In genomic region chr1:163781146-163781545, GRCh38 we compare ENCODE assay signal across 36 cellular contexts.
"Had no signal": no experiment of that assay in that cellular context is flagged by ENCODE, and none has a peak within 500 bp of the region (broad histone marks: within the 10 kb centered on the region; RNA-seq: fewer than 3 reads in every experiment).

No MANE protein-coding gene starts in this region.

- FAIRE-seq: astrocyte had no signal

- ATAC-seq: activated CD8-positive, alpha-beta T cell treated with anti-CD3 and anti-CD28 coated beads for 36 hours; activated naive CD8-positive, alpha-beta T cell treated with anti-CD3 and anti-CD28 coated beads, Interleukin-2, amount 50 U/mL, for 24 hours; activated T-cell treated with anti-CD3 and anti-CD28 coated beads, Interleukin-2, amount 50 U/mL, for 4 hours; activated T-cell treated with anti-CD3 and anti-CD28 coated beads, Interleukin-2, amount 50 U/mL, for 72 hours; body of pancreas had no signal

- H3K9me3 ChIP-seq: adrenal gland, body of pancreas had no signal

- H3K27me3 ChIP-seq: adrenal gland, body of pancreas, brain microvascular endothelial cell, breast epithelium had no signal

- H3K4me3 ChIP-seq: adrenal gland, body of pancreas, breast epithelium had no signal

- H3K27me3 Mint-ChIP-seq: activated B cell treated with CpG ODN at 0.5 μM for 24 hours; activated CD4-positive, alpha-beta memory T cell treated with anti-CD3 and anti-CD28 coated beads for 36 hours; activated CD4-positive, alpha-beta T cell treated with anti-CD3 and anti-CD28 coated beads, Interleukin-2, amount 10 ng/mL, durations not matched to agents 24 days and 14 days; activated CD8-positive, alpha-beta T cell treated with anti-CD3 and anti-CD28 coated beads for 36 hours; activated naive CD4-positive, alpha-beta T cell treated with anti-CD3 and anti-CD28 coated beads, Interleukin-2, amount 10 ng/mL, durations not matched to agents 7 days and 5 days; activated naive CD4-positive, alpha-beta T cell treated with anti-CD3 and anti-CD28 coated beads, Interleukin-2, amount 50 U/mL, for 24 hours; activated naive CD8-positive, alpha-beta T cell; activated naive CD8-positive, alpha-beta T cell treated with anti-CD3 and anti-CD28 coated beads, Interleukin-2, amount 10 ng/mL, durations not matched to agents 7 days and 5 days; activated naive CD8-positive, alpha-beta T cell treated with anti-CD3 and anti-CD28 coated beads, Interleukin-2, amount 50 U/mL, for 24 hours had no signal

- H3K4me1 Mint-ChIP-seq: activated B cell treated with CpG ODN at 0.5 μM for 24 hours; activated CD4-positive, alpha-beta T cell treated with anti-CD3 and anti-CD28 coated beads, Interleukin-2, amount 10 ng/mL, durations not matched to agents 24 days and 14 days; activated naive CD4-positive, alpha-beta T cell treated with anti-CD3 and anti-CD28 coated beads, Interleukin-2, amount 10 ng/mL, durations not matched to agents 7 days and 5 days; activated naive CD4-positive, alpha-beta T cell treated with anti-CD3 and anti-CD28 coated beads, Interleukin-2, amount 50 U/mL, for 24 hours; activated naive CD8-positive, alpha-beta T cell treated with anti-CD3 and anti-CD28 coated beads, Interleukin-2, amount 10 ng/mL, durations not matched to agents 7 days and 5 days; activated naive CD8-positive, alpha-beta T cell treated with anti-CD3 and anti-CD28 coated beads, Interleukin-2, amount 50 U/mL, for 24 hours had no signal

- H3K4me1 ChIP-seq: adrenal gland, body of pancreas, breast epithelium had no signal

- H3K36me3 ChIP-seq: adrenal gland, brain microvascular endothelial cell, breast epithelium, WERI-Rb-1 had no signal

- H3K36me3 Mint-ChIP-seq: activated CD4-positive, alpha-beta memory T cell treated with anti-CD3 and anti-CD28 coated beads for 36 hours; activated naive CD4-positive, alpha-beta T cell treated with anti-CD3 and anti-CD28 coated beads, Interleukin-2, amount 10 ng/mL, durations not matched to agents 7 days and 5 days; activated naive CD4-positive, alpha-beta T cell treated with anti-CD3 and anti-CD28 coated beads, Interleukin-2, amount 50 U/mL, for 24 hours; activated naive CD8-positive, alpha-beta T cell; activated naive CD8-positive, alpha-beta T cell treated with anti-CD3 and anti-CD28 coated beads, Interleukin-2, amount 10 ng/mL, durations not matched to agents 7 days and 5 days had no signal

- H3K9me3 Mint-ChIP-seq: activated CD8-positive, alpha-beta T cell treated with anti-CD3 and anti-CD28 coated beads for 36 hours had no signal

- H3K4me3 Mint-ChIP-seq: activated B cell treated with CpG ODN at 0.5 μM for 24 hours; activated CD4-positive, alpha-beta memory T cell treated with anti-CD3 and anti-CD28 coated beads for 36 hours; activated CD4-positive, alpha-beta T cell treated with anti-CD3 and anti-CD28 coated beads, Interleukin-2, amount 10 ng/mL, durations not matched to agents 24 days and 14 days; activated CD8-positive, alpha-beta T cell treated with anti-CD3 and anti-CD28 coated beads for 36 hours; activated naive CD4-positive, alpha-beta T cell treated with anti-CD3 and anti-CD28 coated beads, Interleukin-2, amount 10 ng/mL, durations not matched to agents 7 days and 5 days; activated naive CD4-positive, alpha-beta T cell treated with anti-CD3 and anti-CD28 coated beads, Interleukin-2, amount 50 U/mL, for 24 hours; activated naive CD8-positive, alpha-beta T cell; activated naive CD8-positive, alpha-beta T cell treated with anti-CD3 and anti-CD28 coated beads, Interleukin-2, amount 10 ng/mL, durations not matched to agents 7 days and 5 days; activated naive CD8-positive, alpha-beta T cell treated with anti-CD3 and anti-CD28 coated beads, Interleukin-2, amount 50 U/mL, for 24 hours; activated T-cell treated with anti-CD3 and anti-CD28 coated beads, Interleukin-2, amount 50 U/mL, for 4 hours; activated T-cell treated with anti-CD3 and anti-CD28 coated beads, Interleukin-2, amount 50 U/mL, for 72 hours; T-helper 1 cell treated with Interleukin-12 subunit alpha and Interleukin-12 subunit beta and Interleukin-4 antibody, amounts not matched to agents 30 μg/mL and 1 μg/mL, for 36 hours; T-helper 2 cell treated with Interferon-gamma antibody and Interleukin-4, amounts not matched to agents 5 μg/mL and 100 μg/mL, for 36 hours had no signal

- H3K27ac Mint-ChIP-seq: activated B cell treated with CpG ODN at 0.5 μM for 24 hours; activated CD4-positive, alpha-beta memory T cell treated with anti-CD3 and anti-CD28 coated beads for 36 hours; activated CD4-positive, alpha-beta T cell treated with anti-CD3 and anti-CD28 coated beads, Interleukin-2, amount 10 ng/mL, durations not matched to agents 24 days and 14 days; activated CD8-positive, alpha-beta T cell treated with anti-CD3 and anti-CD28 coated beads for 36 hours; activated naive CD4-positive, alpha-beta T cell treated with anti-CD3 and anti-CD28 coated beads, Interleukin-2, amount 10 ng/mL, durations not matched to agents 7 days and 5 days; activated naive CD4-positive, alpha-beta T cell treated with anti-CD3 and anti-CD28 coated beads, Interleukin-2, amount 50 U/mL, for 24 hours; activated naive CD8-positive, alpha-beta T cell; activated naive CD8-positive, alpha-beta T cell treated with anti-CD3 and anti-CD28 coated beads, Interleukin-2, amount 10 ng/mL, durations not matched to agents 7 days and 5 days; activated naive CD8-positive, alpha-beta T cell treated with anti-CD3 and anti-CD28 coated beads, Interleukin-2, amount 50 U/mL, for 24 hours; activated T-cell treated with anti-CD3 and anti-CD28 coated beads, Interleukin-2, amount 50 U/mL, for 72 hours; activated T-helper 2 cell treated with anti-CD3 and anti-CD28 coated beads, Interferon-gamma antibody, Interleukin-2, Interleukin-4, amounts not matched to agents 10 μg/mL and 5 μg/mL and 100 μg/mL, durations not matched to agents 14 hours and 24 hours and 36 hours; T-helper 1 cell treated with Interleukin-12 subunit alpha and Interleukin-12 subunit beta and Interleukin-4 antibody, amounts not matched to agents 30 μg/mL and 1 μg/mL, for 36 hours; T-helper 2 cell treated with Interferon-gamma antibody and Interleukin-4, amounts not matched to agents 5 μg/mL and 100 μg/mL, for 36 hours had no signal

- H3K27ac ChIP-seq: adrenal gland, body of pancreas, brain microvascular endothelial cell, breast epithelium, WERI-Rb-1 had no signal

- DNase-seq: activated B cell treated with CpG ODN at 0.5 μM for 24 hours; activated CD4-positive, alpha-beta memory T cell treated with anti-CD3 and anti-CD28 coated beads for 36 hours; activated CD4-positive, alpha-beta T cell treated with anti-CD3 and anti-CD28 coated beads for 4 hours; activated CD4-positive, alpha-beta T cell treated with anti-CD3 and anti-CD28 coated beads, Interleukin-2, amount 10 ng/mL, durations not matched to agents 24 days and 14 days; activated CD4-positive, alpha-beta T cell treated with anti-CD3 and anti-CD28 coated beads, Interleukin-2, amount 50 U/mL, for 1 hour; activated CD4-positive, alpha-beta T cell treated with anti-CD3 and anti-CD28 coated beads, Interleukin-2, amount 50 U/mL, for 4 hours; activated CD4-positive, CD25-positive, alpha-beta regulatory T cell treated with anti-CD3 and anti-CD28 coated beads, Interleukin-2, amount 50 U/mL, for 72 hours; activated CD8-positive, alpha-beta memory T cell treated with anti-CD3 and anti-CD28 coated beads, Interleukin-2, amount 50 U/mL, for 4 hours; activated CD8-positive, alpha-beta T cell treated with anti-CD3 and anti-CD28 coated beads for 36 hours; activated effector memory CD4-positive, alpha-beta T cell treated with Interleukin-2 at 50 U/mL for 16 hours; activated gamma-delta T cell; activated naive CD4-positive, alpha-beta T cell treated with anti-CD3 and anti-CD28 coated beads, Interleukin-2, amount 10 ng/mL, durations not matched to agents 7 days and 5 days; activated naive CD4-positive, alpha-beta T cell treated with Interleukin-2 at 50 U/mL for 16 hours; activated naive CD8-positive, alpha-beta T cell treated with anti-CD3 and anti-CD28 coated beads, Interleukin-2, amount 10 ng/mL, durations not matched to agents 7 days and 5 days; activated naive CD8-positive, alpha-beta T cell treated with anti-CD3 and anti-CD28 coated beads, Interleukin-2, amount 50 U/mL, for 24 hours; activated T-cell treated with anti-CD3 and anti-CD28 coated beads for 4 hours; activated T-cell treated with anti-CD3 and anti-CD28 coated beads, Interleukin-2, amount 50 U/mL, for 1 hour; activated T-cell treated with anti-CD3 and anti-CD28 coated beads, Interleukin-2, amount 50 U/mL, for 4 hours; activated T-cell treated with anti-CD3 and anti-CD28 coated beads, Interleukin-2, amount 50 U/mL, for 72 hours; adrenal gland; amniotic stem cell; aorta; body of pancreas; brain microvascular endothelial cell; central memory CD4-positive, alpha-beta T cell; T-helper 1 cell; T-helper 2 cell; T-helper 9 cell; WERI-Rb-1 had no signal
